12 cellular contexts compared by ENCODE assay signal in the genomic region with DNA sequence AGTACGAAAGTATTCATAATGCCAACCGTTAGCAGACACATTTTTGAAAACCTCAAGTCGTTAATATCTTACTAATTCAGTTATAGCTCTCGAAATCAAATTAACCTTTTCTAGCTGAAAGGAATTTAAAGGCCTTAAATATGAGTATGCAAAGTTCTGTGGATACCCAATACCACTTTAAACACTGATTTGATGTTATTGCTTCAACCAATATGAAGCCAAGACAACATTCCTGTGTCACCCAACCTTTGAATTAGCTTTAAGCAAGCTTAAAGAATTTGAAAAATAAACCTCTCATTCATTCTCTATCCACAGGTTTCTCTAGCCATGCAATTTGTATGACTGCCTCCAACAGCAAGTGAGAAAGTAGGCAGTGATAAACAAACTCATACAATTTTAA.
DNase-seq lines count a peak whose midpoint lies in the region; ATAC-seq and TF ChIP-seq lines count a peak whose summit lies in the region.
"Had no signal": no experiment of that assay in that cellular context is flagged by ENCODE, and none has a peak within 500 bp of the region (broad histone marks: within the 10 kb centered on the region; RNA-seq: fewer than 3 reads in every experiment).

No MANE protein-coding gene starts in this region.

- no peak overlapping the region for H2BK12ac ChIP-seq in H9 (ENCODE audit: insufficient read length, low read depth, low read length)

- CTCF ChIA-PET in mammary epithelial cell (lab: Charles Lee; ENCODE audit: low non-redundant PET) = no interaction called here

- H3K27ac ChIP-seq in left ventricle myocardium inferior (replicated peaks) (peak overlapping the region; percentile 64), mammary epithelial cell (ENCODE audit: insufficient read depth, low read depth, low read length) (peak overlapping the region; percentile 80), mesodermal cell (ENCODE audit: low read depth, low read length, severe bottlenecking) (no peak overlapping the region), urinary bladder (ENCODE audit: low read depth) (no peak overlapping the region), H9 (ENCODE audit: insufficient read length, low read depth, low read length) (no peak overlapping the region)
- H3K27ac ChIP-seq: prostate gland had no signal

- H3K4me3 Mint-ChIP-seq in H9 = no peak overlapping the region

- in situ Hi-C loops in mammary epithelial cell (cut with MboI; ENCODE audit: low sequenced_read_pairs in 2 of 2) = no loop called here

- H3K36me3 ChIP-seq in left ventricle myocardium inferior (no peaks in the 10 kb centered on the region), mammary epithelial cell (ENCODE audit: insufficient read depth, low read length) (no peaks in the 10 kb centered on the region), mesodermal cell (ENCODE audit: control insufficient read depth, insufficient read depth, low read length) (no peaks in the 10 kb centered on the region), urinary bladder (ENCODE audit: insufficient read depth) (no peaks in the 10 kb centered on the region)
- H3K36me3 ChIP-seq: prostate gland had no signal

- peak overlapping the region; percentile 61 for H3K9ac ChIP-seq in mammary epithelial cell (ENCODE audit: insufficient read depth, low read length)
- H3K9ac ChIP-seq in H9 (ENCODE audit: extremely low read depth, insufficient read length, low read length) = no peak overlapping the region

- H3K23ac ChIP-seq in H9 (ENCODE audit: insufficient read length, low read depth, low read length) = no peak overlapping the region

- H3K36me3 Mint-ChIP-seq in H9 (ENCODE audit: insufficient read depth in 1 of 3, low read depth in 3 of 3) = no peaks in the 10 kb centered on the region

- ATAC-seq in left cardiac atrium (no peak), GM21367 (IDR thresholded peaks at IDR 0.05; ENCODE audit: unreplicated experiment) (no peak)

- H2AK5ac ChIP-seq in H9 (ENCODE audit: insufficient read length, low read length) = no peak overlapping the region

- H4K5ac ChIP-seq in H9 (ENCODE audit: insufficient read length, low read depth, low read length) = no peak overlapping the region

- no peak overlapping the region for H3K18ac ChIP-seq in H9 (ENCODE audit: insufficient read length, low read depth, low read length)

- H3K4me3 ChIP-seq in left ventricle myocardium inferior = peak overlapping the region; percentile 60
- H3K4me3 ChIP-seq in mammary epithelial cell (replicated peaks in 1 of 3; ENCODE audit: insufficient read depth in 1 of 3, low read depth in 2 of 3, low read length in 3 of 3) = peak overlapping the region; percentile 59 to 93 (median 86)
- H3K4me3 ChIP-seq in mesodermal cell (ENCODE audit: extremely low read depth, insufficient read depth, low read length, poor library complexity, severe bottlenecking) = peak overlapping the region; percentile 14
- H3K4me3 ChIP-seq in urinary bladder (ENCODE audit: low read depth, low read length) = peak overlapping the region; percentile 18
- H3K4me3 ChIP-seq: prostate gland had no signal

- H4K91ac ChIP-seq in H9 (ENCODE audit: insufficient read length, low read depth, low read length) = no peak overlapping the region

- no peak overlapping the region for H3K14ac ChIP-seq in H9 (ENCODE audit: insufficient read depth, low read length)

- no peak overlapping the region for H3T11ph ChIP-seq in H9 (ENCODE audit: low read length)

- H2BK15ac ChIP-seq in H9 (ENCODE audit: low read depth, low read length) = no peak overlapping the region

- peak overlapping the region; percentile 52 for H2AFZ ChIP-seq in mammary epithelial cell (ENCODE audit: low read depth, low read length)
- H2AFZ ChIP-seq in H9 (ENCODE audit: low read length) = no peak overlapping the region

- no peak overlapping the region for H4K8ac ChIP-seq in H9 (replicated peaks; ENCODE audit: insufficient read length, low read depth, low read length)

- no peaks in the 10 kb centered on the region for H3K9me3 ChIP-seq in left ventricle myocardium inferior (replicated peaks)
- no peaks in the 10 kb centered on the region for H3K9me3 ChIP-seq in mammary epithelial cell (replicated peaks; ENCODE audit: insufficient read depth, low read length)
- H3K9me3 ChIP-seq in mesodermal cell (ENCODE audit: control insufficient read depth, low read length) = no peaks in the 10 kb centered on the region
- H3K9me3 ChIP-seq in H9 (ENCODE audit: control insufficient read depth, low read depth, low read length) = no peaks in the 10 kb centered on the region
- H3K9me3 ChIP-seq: prostate gland had no signal

- WGBS in mammary epithelial cell (ENCODE audit: low coverage, missing lambda C conversion rate) = 44% methylated on average over 4 of the region's 4 CpGs
- 100% methylated on average over 1 of the region's 4 CpGs; no CpG with 5 or more reads in 1 of the 2 experiments for WGBS in mesodermal cell (ENCODE audit: insufficient coverage in 2 of 2), 2 experiments
- 73% methylated on average over 4 of the region's 4 CpGs for WGBS in urinary bladder
- WGBS in H9 (ENCODE audit: extremely low coverage, insufficient read length, low lambda C conversion rate) = no CpG with 5 or more reads among the region's 4 CpGs

- H3K9me3 Mint-ChIP-seq in H9 = no peaks in the 10 kb centered on the region

- H3K79me2 ChIP-seq in mammary epithelial cell (ENCODE audit: insufficient read depth, low read length) (peaks cover 25% of the 10 kb centered on the region), H9 (ENCODE audit: insufficient read depth, low read length) (no peaks in the 10 kb centered on the region)

- TF ChIP-seq CTCF in left ventricle myocardium inferior (IDR thresholded peaks at IDR 0.05; ENCODE audit: borderline replicate concordance) (no peak), mammary epithelial cell (conservative IDR thresholded peaks at IDR 0.05 in 1 of 2, IDR thresholded peaks at IDR 0.05 in 1 of 2; ENCODE audit: extremely low read depth in 1 of 2, insufficient read depth in 1 of 2, low read depth in 1 of 2, low read length in 2 of 2) (no peak), H9 (conservative IDR thresholded peaks at IDR 0.05) (no peak)

- TF ChIP-seq POLR2A in erythroblast (IDR thresholded peaks at IDR 0.05; ENCODE audit: low read length) = no peak

- H2BK120ac ChIP-seq in H9 (ENCODE audit: low read depth, low read length, poor library complexity, severe bottlenecking) = no peak overlapping the region

- H2BK20ac ChIP-seq in H9 (ENCODE audit: low read depth, low read length, poor library complexity, severe bottlenecking) = no peak overlapping the region

- dilution Hi-C loops in mammary epithelial cell (cut with HindIII; ENCODE audit: low sequenced_read_pairs) = no loop called here

- BruUV-seq in mammary epithelial cell (replicated peaks; lab: Mats Ljungman, UMichigan) = no TSS peak

- H3K27me3 ChIP-seq in left ventricle myocardium inferior (ENCODE audit: low read depth) (no peaks in the 10 kb centered on the region), mammary epithelial cell (ENCODE audit: insufficient read depth, low read length) (no peaks in the 10 kb centered on the region), H9 (ENCODE audit: insufficient read depth, low read length) (no peaks in the 10 kb centered on the region)

- no peak overlapping the region for H3K4ac ChIP-seq in H9 (ENCODE audit: low read depth, low read length)

- H3K4me1 ChIP-seq in left ventricle myocardium inferior (no peaks in the 10 kb centered on the region), mammary epithelial cell (ENCODE audit: insufficient read depth, low read length) (no peaks in the 10 kb centered on the region), mesodermal cell (ENCODE audit: control insufficient read depth, insufficient read depth, low read length, poor library complexity, severe bottlenecking) (peaks cover 5% of the 10 kb centered on the region), urinary bladder (ENCODE audit: insufficient read depth) (no peaks in the 10 kb centered on the region), H9 (ENCODE audit: insufficient read depth, low read length) (no peaks in the 10 kb centered on the region)
- H3K4me1 ChIP-seq: prostate gland had no signal

- H3K27me3 Mint-ChIP-seq in H9 (ENCODE audit: low read depth) = no peaks in the 10 kb centered on the region

- intact Hi-C loops in left ventricle myocardium inferior (cut with micrococcal nuclease) (no loop called here), left cardiac atrium (cut with DNase I) (no loop called here), mammary epithelial cell (cut with micrococcal nuclease) (loop anchor here (5.0 kb wide), 1 partner anchor 113 kb away; no protein-coding TSS in a partner anchor)

- H3K56ac ChIP-seq in H9 (ENCODE audit: insufficient read length, low read depth, low read length) = no peak overlapping the region

- no peaks in the 10 kb centered on the region for H4K20me1 ChIP-seq in mammary epithelial cell (ENCODE audit: insufficient read depth, low read length)
- H4K20me1 ChIP-seq in H9 (ENCODE audit: control insufficient read depth, insufficient read depth, insufficient read length) = no peaks in the 10 kb centered on the region

- H3K79me1 ChIP-seq in H9 (ENCODE audit: insufficient read depth, low read depth, low read length, poor library complexity, severe bottlenecking) = no peaks in the 10 kb centered on the region

- no peak for DNase-seq in left ventricle myocardium inferior
- no peak for DNase-seq in left cardiac atrium
- no peak for DNase-seq in mammary epithelial cell
- DNase-seq in erythroblast (lab: John Stamatoyannopoulos, UW) = no peak
- DNase-seq in H9 = no peak
- DNase-seq: effector CD8-positive, alpha-beta T cell; GDM1; NCI-H1436 treated with DMSO at 0.1 percent for 48 hours had no signal

- no peak overlapping the region for H3K27ac Mint-ChIP-seq in H9

- no peak overlapping the region for H2BK5ac ChIP-seq in H9 (ENCODE audit: insufficient read length, low read length)

- H3K4me1 Mint-ChIP-seq in H9 = peaks cover 18 to 21% of the 10 kb centered on the region in 2 experiments

- H3K23me2 ChIP-seq in H9 (ENCODE audit: insufficient read length, low read depth, low read length, poor library complexity, severe bottlenecking) = no peaks in the 10 kb centered on the region

- peak overlapping the region; percentile 87 for H3K4me2 ChIP-seq in mammary epithelial cell (ENCODE audit: insufficient read depth, low read depth, low read length)
- H3K4me2 ChIP-seq in H9 (ENCODE audit: insufficient read depth, insufficient read length, low read length) = no peak overlapping the region

Comparison
In these comparisons a context has a peak if more than half of its experiments do, and no peak if none do; other contexts are left out.
1. H3K27ac ChIP-seq: peak in left ventricle myocardium inferior (single experiment) and mammary epithelial cell (single experiment); none in mesodermal cell (single experiment), urinary bladder (single experiment) and H9 (single experiment).
2. H3K4me3 ChIP-seq: peak in every context shown above with its lines; median percentile 86 in mammary epithelial cell; 60 in left ventricle myocardium inferior; 18 in urinary bladder; 14 in mesodermal cell.